In the genomic region with DNA sequence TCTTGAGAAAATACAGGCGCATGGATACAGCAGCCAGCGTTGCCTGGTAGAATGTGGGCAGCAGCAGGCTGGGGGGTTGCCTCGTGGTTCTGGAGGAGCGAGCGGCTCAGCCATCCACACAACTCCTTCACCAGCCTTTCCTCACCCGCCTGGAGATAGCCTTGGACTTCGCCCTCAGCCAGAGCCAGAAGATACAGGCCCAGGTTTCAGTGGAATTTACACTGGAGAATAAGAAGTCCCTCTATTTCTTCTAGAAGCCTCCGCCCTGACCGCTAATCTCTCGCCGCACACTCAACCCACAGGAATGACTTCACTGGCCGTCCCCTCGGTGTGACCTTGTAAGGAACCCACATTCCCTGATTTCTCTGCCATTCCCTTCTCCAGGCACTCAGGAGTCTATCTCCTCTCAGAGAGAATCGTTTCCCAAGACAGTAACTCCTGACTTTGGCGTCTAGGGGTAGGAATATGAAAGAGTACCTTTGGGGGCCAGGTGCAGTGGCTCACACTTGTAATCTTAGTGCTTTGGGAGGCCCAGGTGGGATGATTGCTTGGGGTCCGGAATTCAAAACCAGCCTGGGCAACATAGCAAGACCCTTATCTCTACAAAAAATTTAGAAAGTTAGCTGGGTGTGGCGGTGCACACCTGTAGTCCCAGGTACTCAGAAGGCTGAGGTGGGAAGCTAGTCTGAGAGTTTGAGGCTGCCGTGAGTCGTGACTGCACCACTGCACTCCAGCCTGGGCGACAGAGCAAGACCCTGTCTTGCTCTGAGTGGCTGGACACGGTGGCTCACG, we compare ENCODE assay signal across 16 cellular contexts. TPM values are rescaled to one million over a fixed set of nuclear protein-coding genes. Genes with fewer than 3 reads are reported as not detected.
DNase-seq lines count a peak whose midpoint lies in the region; ATAC-seq and TF ChIP-seq lines count a peak whose summit lies in the region.
"Had no signal": no experiment of that assay in that cellular context is flagged by ENCODE, and none has a peak within 500 bp of the region (broad histone marks: within the 10 kb centered on the region; RNA-seq: fewer than 3 reads in every experiment).

No MANE protein-coding gene starts in this region.

- H3K79me2 ChIP-seq in osteoblast (ENCODE audit: insufficient read depth, low read length), result no peaks in the 10 kb centered on the region

- no peaks in the 10 kb centered on the region for H4K20me1 ChIP-seq in osteoblast (ENCODE audit: insufficient read depth, low read length)

- no peaks in the 10 kb centered on the region for H3K9me3 ChIP-seq in osteoblast (ENCODE audit: low read depth, low read length)
- H3K9me3 ChIP-seq in spleen, result no peaks in the 10 kb centered on the region
- H3K9me3 ChIP-seq: HAP-1, SJSA1 had no signal

- H3K27ac ChIP-seq in osteoblast (ENCODE audit: low read depth, low read length) (no peak overlapping the region), spleen (no peak overlapping the region)
- H3K27ac ChIP-seq: SJSA1 had no signal

- H2AFZ ChIP-seq in osteoblast (ENCODE audit: low read length), result peak overlapping the region; percentile 70

- H3K27ac Mint-ChIP-seq in activated B cell treated with CpG ODN at 0.5 μM for 24 hours, result peak overlapping the region; percentile 4

- no peak for TF ChIP-seq CTCF in activated B cell treated with CpG ODN at 0.5 μM for 24 hours (IDR thresholded peaks at IDR 0.05)
- no peak for TF ChIP-seq CTCF in osteoblast (IDR thresholded peaks at IDR 0.05; ENCODE audit: extremely low read depth, low read depth, low read length)
- no peak for TF ChIP-seq CTCF in spleen (IDR thresholded peaks at IDR 0.05 in 8 of 11, conservative IDR thresholded peaks at IDR 0.05 in 3 of 11)

- ATAC-seq in activated B cell treated with CpG ODN at 0.5 μM for 24 hours (ENCODE audit: low read depth), result no peak
- ATAC-seq in HG02759 (IDR thresholded peaks at IDR 0.05; ENCODE audit: unreplicated experiment), result no peak
- ATAC-seq: PC-3 had no signal

- H3K27me3 ChIP-seq in osteoblast (ENCODE audit: insufficient read depth, low read length) (peaks cover 16% of the 10 kb centered on the region), spleen (replicated peaks in 1 of 7) (no peaks in the 10 kb centered on the region)
- H3K27me3 ChIP-seq: SJSA1 had no signal

- no peaks in the 10 kb centered on the region for H3K36me3 ChIP-seq in osteoblast (ENCODE audit: insufficient read depth, low read length)
- H3K36me3 ChIP-seq in spleen, result no peaks in the 10 kb centered on the region
- H3K36me3 ChIP-seq: HAP-1, SJSA1 had no signal

- TF ChIP-seq POLR2A in spleen (IDR thresholded peaks at IDR 0.05), result no peak

- WGBS in spleen, 5 donors, result 92 to 95% (median 92%) methylated on average over 22 of the region's 22 CpGs

- H3K9me3 Mint-ChIP-seq in activated B cell treated with CpG ODN at 0.5 μM for 24 hours, result no peaks in the 10 kb centered on the region

- H3K4me1 ChIP-seq in osteoblast (ENCODE audit: insufficient read depth, low read length) (peaks cover 9% of the 10 kb centered on the region), spleen (peaks cover 6 to 41% (median 29%) of the 10 kb centered on the region in 6 donors)

- H3K36me3 Mint-ChIP-seq in activated B cell treated with CpG ODN at 0.5 μM for 24 hours (ENCODE audit: low read depth), result no peaks in the 10 kb centered on the region
- H3K36me3 Mint-ChIP-seq: CD4-positive, CD25-positive, alpha-beta regulatory T cell had no signal

- H3K27me3 Mint-ChIP-seq in activated B cell treated with CpG ODN at 0.5 μM for 24 hours, result no peaks in the 10 kb centered on the region

- CTCF ChIA-PET in activated B cell treated with CpG ODN at 0.5 μM for 24 hours (lab: Charles Lee), result interaction anchor here (1.3 kb wide), 1 partner anchor 35 kb away, joined by 3 read pairs; no protein-coding TSS in a partner anchor
- CTCF ChIA-PET in HEK293T (lab: Yijun Ruan, JAX), result interaction anchor here (0.6 kb wide), 1 partner anchor 51 kb away, joined by 3 read pairs; no protein-coding TSS in a partner anchor

- peak overlapping the region; percentile 37 for H3K4me2 ChIP-seq in osteoblast (ENCODE audit: insufficient read depth, low read length)

- DNase-seq in activated B cell treated with CpG ODN at 0.5 μM for 24 hours (no peak), glomerular visceral epithelial cell (ENCODE audit: extremely low spot score) (peak; percentile 43), osteoblast (ENCODE audit: insufficient read length, low spot score, missing footprints) (no peak), DMS153 treated with DMSO at 0.1 percent for 48 hours (lab: John Stamatoyannopoulos, UW; ENCODE audit: unreplicated experiment) (no peak), HEK293T (ENCODE audit: extremely low spot score) (no peak), spleen (no peak)
- DNase-seq: CD4-positive, CD25-positive, alpha-beta regulatory T cell; KG1; NCI-H1436 treated with DMSO at 0.1 percent for 48 hours; NCI-H2029 treated with DMSO at 0.1 percent for 48 hours; NCI-H446 treated with DMSO at 0.1 percent for 48 hours; NCI-H774; PC-3 had no signal

- H3K4me1 Mint-ChIP-seq in activated B cell treated with CpG ODN at 0.5 μM for 24 hours, result peaks cover 43% of the 10 kb centered on the region

- POLR2A ChIA-PET in activated B cell treated with CpG ODN at 0.5 μM for 24 hours (lab: Charles Lee) (no interaction called here), HEK293T (lab: Yijun Ruan, JAX) (no interaction called here)

- peak overlapping the region; percentile 18 for H3K4me3 ChIP-seq in osteoblast (ENCODE audit: insufficient read depth, low read length)
- no peak overlapping the region for H3K4me3 ChIP-seq in spleen
- H3K4me3 ChIP-seq: HAP-1, SJSA1 had no signal

- H3K4me3 Mint-ChIP-seq in activated B cell treated with CpG ODN at 0.5 μM for 24 hours, result no peak overlapping the region
- H3K4me3 Mint-ChIP-seq: CD4-positive, CD25-positive, alpha-beta regulatory T cell had no signal

- intact Hi-C loops in activated B cell treated with CpG ODN at 0.5 μM for 24 hours (cut with micrococcal nuclease) (no loop called here), spleen (cut with DNase I; ENCODE audit: low total_unique reads) (no loop called here)

TF ChIP-seq in HEK293T, 16 proteins besides CTCF, POLR2A, EP300 and RAD21:
- TF ChIP-seq ZNF384 (IDR thresholded peaks at IDR 0.05) (no peak), NFRKB (IDR thresholded peaks at IDR 0.05) (no peak), BHLHE40 (IDR thresholded peaks at IDR 0.05; ENCODE audit: borderline replicate concordance) (no peak), SP1 (IDR thresholded peaks at IDR 0.05) (no peak), FOXK2 (IDR thresholded peaks at IDR 0.05) (no peak), L3MBTL2 (conservative IDR thresholded peaks at IDR 0.05) (no peak), ARNT (IDR thresholded peaks at IDR 0.05) (no peak), HDGF (IDR thresholded peaks at IDR 0.05; ENCODE audit: borderline replicate concordance) (no peak), ELF4 (IDR thresholded peaks at IDR 0.05) (no peak), CTBP1 (IDR thresholded peaks at IDR 0.05; ENCODE audit: borderline replicate concordance) (no peak), TARDBP (IDR thresholded peaks at IDR 0.05) (no peak), FOXM1 (IDR thresholded peaks at IDR 0.05; ENCODE audit: borderline replicate concordance) (no peak), SUZ12 (IDR thresholded peaks at IDR 0.05) (no peak), FOXA1 (IDR thresholded peaks at IDR 0.05) (no peak), LEF1 (IDR thresholded peaks at IDR 0.05; ENCODE audit: borderline replicate concordance) (no peak)
- TF ChIP-seq, protein P1, sequence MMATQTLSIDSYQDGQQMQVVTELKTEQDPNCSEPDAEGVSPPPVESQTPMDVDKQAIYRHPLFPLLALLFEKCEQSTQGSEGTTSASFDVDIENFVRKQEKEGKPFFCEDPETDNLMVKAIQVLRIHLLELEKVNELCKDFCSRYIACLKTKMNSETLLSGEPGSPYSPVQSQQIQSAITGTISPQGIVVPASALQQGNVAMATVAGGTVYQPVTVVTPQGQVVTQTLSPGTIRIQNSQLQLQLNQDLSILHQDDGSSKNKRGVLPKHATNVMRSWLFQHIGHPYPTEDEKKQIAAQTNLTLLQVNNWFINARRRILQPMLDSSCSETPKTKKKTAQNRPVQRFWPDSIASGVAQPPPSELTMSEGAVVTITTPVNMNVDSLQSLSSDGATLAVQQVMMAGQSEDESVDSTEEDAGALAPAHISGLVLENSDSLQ (IDR thresholded peaks at IDR 0.05), result no peak
TF ChIP-seq in HEK293T: peak in this region for 0.

RNA-seq across cellular contexts. Expression of gene ECHDC3, which starts 52.0 kb away (rescaled TPM):
- total RNA-seq in activated B cell treated with CpG ODN at 0.5 μM for 24 hours, result 10.1 and 12.5 TPM in 2 replicates
- 0.36 and 13.8 TPM in 2 replicates for total RNA-seq in osteoblast
- 10 to 100 TPM; 10.5 to 49.7 (median 21.4) TPM for total RNA-seq in spleen
- 10 to 100 TPM in 2 of 3 donors, 1 to 10 TPM in 1; 5.6 to 14.8 (median 12.5) TPM for polyA plus RNA-seq in spleen
- total RNA-seq: PC-3 had no signal
